ENCODE assay signal across 12 cellular contexts in the genomic region with DNA sequence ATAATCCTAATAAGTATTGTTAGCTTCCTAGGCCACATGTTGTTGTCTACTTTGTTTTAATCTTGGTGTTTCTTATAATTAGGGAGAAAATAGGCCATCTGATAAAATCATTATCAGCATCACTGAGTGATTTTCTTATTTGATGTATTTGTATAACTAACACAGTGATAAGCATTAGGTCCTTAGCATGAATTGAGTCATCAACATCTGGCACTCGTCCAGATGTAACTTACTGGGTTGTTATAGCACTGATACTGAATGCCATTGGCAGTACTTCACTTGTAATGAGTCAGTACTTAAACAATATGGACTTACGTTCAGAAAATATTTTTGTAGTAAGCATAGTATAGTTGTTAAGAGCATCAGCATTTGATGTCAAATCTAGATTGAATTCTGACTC. TPM values are rescaled to one million over a fixed set of nuclear protein-coding genes. Genes with fewer than 3 reads are reported as not detected.
DNase-seq lines count a peak whose midpoint lies in the region; ATAC-seq, FAIRE-seq and TF ChIP-seq lines count a peak whose summit lies in the region.
"Had no signal": no experiment of that assay in that cellular context is flagged by ENCODE, and none has a peak within 500 bp of the region (broad histone marks: within the 10 kb centered on the region; RNA-seq: fewer than 3 reads in every experiment).

No MANE protein-coding gene starts in this region.

- peaks cover 40% of the 10 kb centered on the region for H3K36me3 Mint-ChIP-seq in natural killer cell treated with Interleukin-12 subunit alpha and Interleukin-12 subunit beta and Interleukin-15 and Interleukin-18, amount 100 ng/mL, for 72 hours

- peak; percentile 4 for DNase-seq in stimulated activated CD4-positive, alpha-beta T cell treated with anti-CD3 and anti-CD28 coated beads, Interleukin-15, amount 100 ng/mL, for 24 hours
- DNase-seq in stimulated activated CD4-positive, alpha-beta T cell treated with anti-CD3 and anti-CD28 coated beads, Interleukin-2, amount 100 ng/mL, for 48 hours, result no peak
- DNase-seq in SW480 (ENCODE audit: low spot score) (peak; percentile 16), fibroblast of the aortic adventitia (ENCODE audit: low read depth) (peak; percentile 94), urothelium cell line (ENCODE audit: low spot score) (peak; percentile 18), dorsolateral prefrontal cortex (no peak), GOT3 (lab: John Stamatoyannopoulos, UW) (no peak)
- DNase-seq in natural killer cell treated with Interleukin-12 subunit alpha and Interleukin-12 subunit beta and Interleukin-15 and Interleukin-18, amount 100 ng/mL, for 72 hours (ENCODE audit: low spot score), result no peak
- DNase-seq: NCI-H510A had no signal

- no peak overlapping the region for H3K27ac Mint-ChIP-seq in natural killer cell treated with Interleukin-12 subunit alpha and Interleukin-12 subunit beta and Interleukin-15 and Interleukin-18, amount 100 ng/mL, for 72 hours
- H3K27ac Mint-ChIP-seq: memory B cell; T-helper 2 cell treated with Interferon-gamma antibody and Interleukin-4, amounts not matched to agents 5 μg/mL and 100 μg/mL, for 36 hours had no signal

- no peaks in the 10 kb centered on the region for H3K9me3 Mint-ChIP-seq in natural killer cell treated with Interleukin-12 subunit alpha and Interleukin-12 subunit beta and Interleukin-15 and Interleukin-18, amount 100 ng/mL, for 72 hours
- H3K9me3 Mint-ChIP-seq: memory B cell; T-helper 2 cell treated with Interferon-gamma antibody and Interleukin-4, amounts not matched to agents 5 μg/mL and 100 μg/mL, for 36 hours had no signal

- H3K27me3 ChIP-seq in dorsolateral prefrontal cortex, result no peaks in the 10 kb centered on the region
- H3K27me3 ChIP-seq: BLaER1 treated with 17β-estradiol and CSF1 and Interleukin-3, amounts not matched to agents 10 nM and 100 nM had no signal

- TF ChIP-seq CTCF in fibroblast of the aortic adventitia (IDR thresholded peaks at IDR 0.05; ENCODE audit: insufficient read depth, low read length), result no peak
- no peak for TF ChIP-seq CTCF in dorsolateral prefrontal cortex (IDR thresholded peaks at IDR 0.05 in 54 of 56, conservative IDR thresholded peaks at IDR 0.05 in 2 of 56; ENCODE audit: low read depth in 1 of 56, partially characterized antibody in 56 of 56)

- FAIRE-seq in urothelium cell line (lab: Jason Lieb, UNC), result peak; percentile 48

- H3K27me3 Mint-ChIP-seq in natural killer cell treated with Interleukin-12 subunit alpha and Interleukin-12 subunit beta and Interleukin-15 and Interleukin-18, amount 100 ng/mL, for 72 hours, result no peaks in the 10 kb centered on the region
- H3K27me3 Mint-ChIP-seq: memory B cell had no signal

- no peak overlapping the region for H3K27ac ChIP-seq in dorsolateral prefrontal cortex
- H3K27ac ChIP-seq: BLaER1 treated with 17β-estradiol and CSF1 and Interleukin-3, amounts not matched to agents 10 nM and 100 nM had no signal

- no peak overlapping the region for H3K4me3 Mint-ChIP-seq in natural killer cell treated with Interleukin-12 subunit alpha and Interleukin-12 subunit beta and Interleukin-15 and Interleukin-18, amount 100 ng/mL, for 72 hours
- H3K4me3 Mint-ChIP-seq: memory B cell; T-helper 2 cell treated with Interferon-gamma antibody and Interleukin-4, amounts not matched to agents 5 μg/mL and 100 μg/mL, for 36 hours had no signal

- no peak overlapping the region for H3K4me3 ChIP-seq in fibroblast of the aortic adventitia (ENCODE audit: low read depth, low read length)
- H3K4me3 ChIP-seq in dorsolateral prefrontal cortex, result no peak overlapping the region
- H3K4me3 ChIP-seq: BLaER1 treated with 17β-estradiol and CSF1 and Interleukin-3, amounts not matched to agents 10 nM and 100 nM had no signal

- intact Hi-C loops in dorsolateral prefrontal cortex (cut with DNase I), result no loop called here

- no peak for ATAC-seq in natural killer cell treated with Interleukin-12 subunit alpha and Interleukin-12 subunit beta and Interleukin-15 and Interleukin-18, amount 100 ng/mL, for 72 hours

- peaks cover 0 to 5% of the 10 kb centered on the region in 2 donors for H3K4me1 Mint-ChIP-seq in natural killer cell treated with Interleukin-12 subunit alpha and Interleukin-12 subunit beta and Interleukin-15 and Interleukin-18, amount 100 ng/mL, for 72 hours (ENCODE audit: low read depth in 2 of 2)
- H3K4me1 Mint-ChIP-seq: memory B cell had no signal

RNA-seq across cellular contexts. Expression of a gene that starts 16.2 kb away (rescaled TPM):
- 81.0 and 94.3 TPM in 2 replicates for total RNA-seq in fibroblast of the aortic adventitia (ENCODE audit: low replicate concordance)
- 100 to 1,000 TPM; 111 to 128 TPM for total RNA-seq in natural killer cell treated with Interleukin-12 subunit alpha and Interleukin-12 subunit beta and Interleukin-15 and Interleukin-18, amount 100 ng/mL, for 72 hours
- total RNA-seq in dorsolateral prefrontal cortex, result 100 to 1,000 TPM in 48 of 120 experiments, 10 to 100 TPM in 72; 45.0 to 128 (median 97.3) TPM

RNA-seq across cellular contexts. Expression of a gene that starts 30.7 kb away (rescaled TPM):
- total RNA-seq in fibroblast of the aortic adventitia (ENCODE audit: low replicate concordance), result 61.5 and 76.9 TPM in 2 replicates
- total RNA-seq in natural killer cell treated with Interleukin-12 subunit alpha and Interleukin-12 subunit beta and Interleukin-15 and Interleukin-18, amount 100 ng/mL, for 72 hours, result 10 to 100 TPM; 63.1 to 88.6 TPM
- total RNA-seq in dorsolateral prefrontal cortex, result 100 to 1,000 TPM in 9 of 120 experiments, 10 to 100 TPM in 111; 58.4 to 112 (median 85.1) TPM

Comparison
In these comparisons a context has a peak if more than half of its experiments do, and no peak if none do; other contexts are left out.
1. DNase-seq: peak in stimulated activated CD4-positive, alpha-beta T cell treated with anti-CD3 and anti-CD28 coated beads, Interleukin-15, amount 100 ng/mL, for 24 hours (single experiment), SW480 (single experiment), fibroblast of the aortic adventitia (single experiment) and urothelium cell line (single experiment); none in stimulated activated CD4-positive, alpha-beta T cell treated with anti-CD3 and anti-CD28 coated beads, Interleukin-2, amount 100 ng/mL, for 48 hours (0 of 2), natural killer cell treated with Interleukin-12 subunit alpha and Interleukin-12 subunit beta and Interleukin-15 and Interleukin-18, amount 100 ng/mL, for 72 hours (single experiment), dorsolateral prefrontal cortex (0 of 10) and GOT3 (single experiment).